In the genomic region with DNA sequence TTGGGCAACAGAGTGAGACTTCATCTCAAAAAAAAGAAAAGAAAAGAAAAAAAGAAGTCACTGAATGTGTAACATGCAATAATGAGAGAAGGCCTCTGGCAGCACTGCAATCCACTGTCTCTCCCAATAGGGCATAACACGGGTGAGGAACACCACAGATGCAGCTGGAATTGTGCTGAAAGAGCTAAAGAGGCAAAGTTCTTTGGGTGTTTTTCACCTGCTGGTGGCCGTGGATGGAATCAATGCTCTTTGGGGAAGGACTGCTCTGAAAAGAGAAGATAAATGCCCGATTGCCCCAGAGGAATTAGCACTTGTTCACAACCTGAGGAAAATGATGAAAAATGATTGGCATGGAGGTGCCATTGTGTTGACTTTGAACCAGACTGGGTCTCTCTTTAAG, we compare ENCODE assay signal across 1 cellular context.
TF ChIP-seq lines count a peak whose summit lies in the region.

No MANE protein-coding gene starts in this region.

TF ChIP-seq in WTC11, 78 proteins besides CTCF, POLR2A, EP300 and RAD21 (continued from another document):
- TF ChIP-seq, protein P1, sequence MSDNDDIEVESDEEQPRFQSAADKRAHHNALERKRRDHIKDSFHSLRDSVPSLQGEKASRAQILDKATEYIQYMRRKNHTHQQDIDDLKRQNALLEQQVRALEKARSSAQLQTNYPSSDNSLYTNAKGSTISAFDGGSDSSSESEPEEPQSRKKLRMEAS (CRISPR knock-in tag; IDR thresholded peaks at IDR 0.05), result no peak
- no peak for TF ChIP-seq NR2C2 (CRISPR knock-in tag; IDR thresholded peaks at IDR 0.05)
TF ChIP-seq in WTC11: peak in this region for 0.
